Comparison of ENCODE assay signal across 29 cellular contexts in the genomic region with DNA sequence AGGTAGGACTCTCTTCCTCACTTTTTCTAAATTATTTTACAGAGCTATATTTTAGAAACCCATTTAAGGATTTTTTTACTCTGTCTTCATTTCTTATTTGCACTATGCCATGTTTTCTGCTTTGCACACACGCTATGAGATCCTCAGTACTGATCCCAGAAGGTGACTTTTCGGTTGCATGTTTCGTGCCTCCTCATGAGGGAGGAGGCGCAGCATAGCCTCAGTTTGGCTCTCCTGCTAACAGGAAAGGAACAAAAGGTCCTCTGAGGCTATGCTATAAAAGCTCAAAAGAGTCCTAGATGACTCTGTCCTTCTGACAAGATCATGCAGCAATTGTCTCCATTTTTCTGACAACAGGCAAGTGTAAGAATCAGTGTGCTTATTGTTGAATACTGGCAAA.
"Had no signal": no experiment of that assay in that cellular context is flagged by ENCODE, and none has a peak within 500 bp of the region (broad histone marks: within the 10 kb centered on the region; RNA-seq: fewer than 3 reads in every experiment).

No MANE protein-coding gene starts in this region.

- H3K27ac Mint-ChIP-seq: naive thymus-derived CD4-positive, alpha-beta T cell; nephron; neural progenitor cell; stimulated activated memory B cell treated with anti-CD40 and anti-IgM and Interleukin-4, amounts not matched to agents 10 μg/mL and 1 μg/mL and 100 μg/mL, for 72 hours; stimulated activated naive CD8-positive, alpha-beta T cell treated with anti-CD3 and anti-CD28 coated beads, Interleukin-15, amount 100 ng/mL, for 72 hours; type B pancreatic cell had no signal

- H3K4me3 ChIP-seq: neural progenitor cell, ovary, prostate gland, right atrium auricular region, right lobe of liver, sigmoid colon, thoracic aorta, thyroid gland, tibial nerve, upper lobe of right lung, uterus had no signal

- DNase-seq: naive thymus-derived CD4-positive, alpha-beta T cell; natural killer cell; occipital lobe; ovary; retina; right lobe of liver; sigmoid colon; small intestine; stimulated activated CD4-positive, alpha-beta T cell treated with anti-CD3 and anti-CD28 coated beads, Interleukin-15, amount 100 ng/mL, for 24 hours; stimulated activated CD4-positive, alpha-beta T cell treated with anti-CD3 and anti-CD28 coated beads, Interleukin-2, amount 100 ng/mL, for 24 hours; stimulated activated CD4-positive, alpha-beta T cell treated with anti-CD3 and anti-CD28 coated beads, Interleukin-4, amount 100 ng/mL, for 1 hour; stimulated activated CD4-positive, alpha-beta T cell treated with anti-CD3 and anti-CD28 coated beads, Interleukin-4, amount 100 ng/mL, for 4 hours; stimulated activated CD8-positive, alpha-beta memory T cell treated with anti-CD3 and anti-CD28 coated beads, Interleukin-4, amount 100 ng/mL, for 48 hours; stimulated activated naive CD4-positive, alpha-beta T cell; stimulated activated naive CD8-positive, alpha-beta T cell treated with anti-CD3 and anti-CD28 coated beads, Interleukin-15, amount 100 ng/mL, for 72 hours; stimulated activated naive CD8-positive, alpha-beta T cell treated with anti-CD3 and anti-CD28 coated beads, Interleukin-15, Interleukin-2, amounts not matched to agents 100 U/mL and 50 U/mL, for 24 hours; substantia nigra; thyroid gland; upper lobe of right lung; uterus had no signal

- H2AFZ ChIP-seq: neural progenitor cell, parathyroid adenoma had no signal

- ATAC-seq: naive thymus-derived CD4-positive, alpha-beta T cell; natural killer cell; right lobe of liver; stimulated activated memory B cell treated with anti-CD40 and anti-IgM and Interleukin-4, amounts not matched to agents 10 μg/mL and 1 μg/mL and 100 μg/mL, for 72 hours; stimulated activated naive CD8-positive, alpha-beta T cell treated with anti-CD3 and anti-CD28 coated beads, Interleukin-15, amount 100 ng/mL, for 72 hours; stimulated activated naive CD8-positive, alpha-beta T cell treated with anti-CD3 and anti-CD28 coated beads, Interleukin-15, Interleukin-2, amounts not matched to agents 100 U/mL and 50 U/mL, for 24 hours; upper lobe of right lung had no signal

- H3K27me3 Mint-ChIP-seq: naive thymus-derived CD4-positive, alpha-beta T cell; stimulated activated memory B cell treated with anti-CD40 and anti-IgM and Interleukin-4, amounts not matched to agents 10 μg/mL and 1 μg/mL and 100 μg/mL, for 72 hours; stimulated activated naive CD8-positive, alpha-beta T cell treated with anti-CD3 and anti-CD28 coated beads, Interleukin-15, amount 100 ng/mL, for 72 hours; type B pancreatic cell had no signal

- H3K36me3 Mint-ChIP-seq: neural progenitor cell, type B pancreatic cell had no signal

- H3K4me2 ChIP-seq: neural progenitor cell had no signal

- H3K27me3 ChIP-seq: neural progenitor cell, ovary, right atrium auricular region, right lobe of liver, sigmoid colon, thyroid gland, tibial nerve, upper lobe of right lung, uterus had no signal

- H3K9me3 ChIP-seq: ovary, prostate gland, right atrium auricular region, right lobe of liver, sigmoid colon, thoracic aorta, thyroid gland, upper lobe of right lung, uterus had no signal

- H3K36me3 ChIP-seq: neural progenitor cell, ovary, prostate gland, right lobe of liver, thyroid gland, uterus had no signal

- H3K9me3 Mint-ChIP-seq: nephron; stimulated activated naive CD8-positive, alpha-beta T cell treated with anti-CD3 and anti-CD28 coated beads, Interleukin-15, amount 100 ng/mL, for 72 hours; type B pancreatic cell had no signal

- H3K27ac ChIP-seq: neural progenitor cell, ovary, parathyroid adenoma, prostate gland, right atrium auricular region, right lobe of liver, sigmoid colon, thoracic aorta, thyroid gland, tibial nerve, upper lobe of right lung, uterus had no signal

- H3K79me2 ChIP-seq: parathyroid adenoma had no signal

- H3K4me1 ChIP-seq: neural progenitor cell, parathyroid adenoma, prostate gland, right atrium auricular region, right lobe of liver, sigmoid colon, thyroid gland, tibial nerve, upper lobe of right lung, uterus had no signal

- H3K9ac ChIP-seq: neural progenitor cell, parathyroid adenoma had no signal

- H3K4me3 Mint-ChIP-seq: naive thymus-derived CD4-positive, alpha-beta T cell; natural killer cell; nephron; neural progenitor cell; stimulated activated memory B cell treated with anti-CD40 and anti-IgM and Interleukin-4, amounts not matched to agents 10 μg/mL and 1 μg/mL and 100 μg/mL, for 72 hours; stimulated activated naive CD8-positive, alpha-beta T cell treated with anti-CD3 and anti-CD28 coated beads, Interleukin-15, amount 100 ng/mL, for 72 hours; type B pancreatic cell had no signal

- H3K4me1 Mint-ChIP-seq: nephron; neural progenitor cell; stimulated activated memory B cell treated with anti-CD40 and anti-IgM and Interleukin-4, amounts not matched to agents 10 μg/mL and 1 μg/mL and 100 μg/mL, for 72 hours; stimulated activated naive CD8-positive, alpha-beta T cell treated with anti-CD3 and anti-CD28 coated beads, Interleukin-15, amount 100 ng/mL, for 72 hours had no signal
